1 cellular context compared by ENCODE assay signal in the genomic region with DNA sequence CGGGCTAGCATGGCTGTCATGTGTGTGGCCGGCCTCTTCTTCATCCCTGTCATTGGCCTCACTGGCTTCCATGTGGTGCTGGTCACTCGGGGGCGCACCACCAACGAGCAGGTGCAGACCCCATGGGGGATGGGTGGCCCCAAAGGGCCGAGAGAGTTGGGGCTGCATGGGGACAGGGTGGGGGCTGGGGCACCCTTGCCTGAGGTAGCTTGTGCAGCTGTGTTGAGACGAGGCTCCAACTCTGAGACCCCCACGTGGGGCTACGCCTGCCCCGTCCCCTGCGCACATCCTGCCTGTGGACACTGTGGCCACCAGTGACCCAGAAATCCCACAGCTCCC.
TF ChIP-seq lines count a peak whose summit lies in the region.

No MANE protein-coding gene starts in this region.

TF ChIP-seq in HEK293, 187 proteins besides CTCF, POLR2A, EP300 and RAD21 (continued from another document):
- TF ChIP-seq ZNF610 (tag by site-specific recombination; IDR thresholded peaks at IDR 0.05; ENCODE audit: borderline replicate concordance) = no peak
